Comparison of ENCODE assay signal across 29 cellular contexts in the genomic region with DNA sequence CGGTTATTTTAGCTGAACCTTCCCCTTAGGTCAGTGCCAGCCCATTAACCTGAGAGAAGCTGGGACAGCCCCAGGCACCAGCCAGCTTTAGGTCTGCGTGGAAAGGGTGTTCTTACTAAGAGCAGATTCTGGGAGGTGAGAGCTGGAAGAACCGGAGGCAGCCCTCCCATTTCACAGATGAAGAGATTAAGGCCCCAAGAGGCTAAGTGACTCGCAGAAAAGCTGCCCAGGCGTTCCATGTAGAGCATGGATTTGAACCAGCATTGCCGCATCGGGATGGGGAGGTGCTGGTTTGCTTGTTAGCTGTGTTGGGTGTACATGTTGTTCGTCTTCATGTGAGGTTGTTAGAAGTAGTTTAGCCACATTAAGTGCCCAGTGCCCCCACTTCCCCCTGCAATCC.
"Had no signal": no experiment of that assay in that cellular context is flagged by ENCODE, and none has a peak within 500 bp of the region (broad histone marks: within the 10 kb centered on the region; RNA-seq: fewer than 3 reads in every experiment).

No MANE protein-coding gene starts in this region.

- H3K9me3 ChIP-seq: adrenal gland, body of pancreas, esophagus muscularis mucosa, gastrocnemius medialis had no signal

- H3K27me3 ChIP-seq: adrenal gland, body of pancreas, esophagus muscularis mucosa, foreskin keratinocyte, gastrocnemius medialis had no signal

- H3K36me3 ChIP-seq: adrenal gland, esophagus muscularis mucosa, gastrocnemius medialis had no signal

- H3K4me1 ChIP-seq: adrenal gland, body of pancreas, foreskin keratinocyte had no signal

- H3K4me3 ChIP-seq: adrenal gland, body of pancreas, esophagus muscularis mucosa, gastrocnemius medialis had no signal

- H3K27ac ChIP-seq: adrenal gland, body of pancreas, esophagus muscularis mucosa, foreskin keratinocyte, gastrocnemius medialis had no signal

- DNase-seq: activated CD4-positive, alpha-beta memory T cell treated with anti-CD3 and anti-CD28 coated beads for 36 hours; activated CD4-positive, alpha-beta T cell treated with anti-CD3 and anti-CD28 coated beads for 36 hours; activated CD4-positive, alpha-beta T cell treated with anti-CD3 and anti-CD28 coated beads, Interleukin-2, amount 10 ng/mL, durations not matched to agents 24 days and 14 days; activated CD4-positive, CD25-positive, alpha-beta regulatory T cell; activated CD4-positive, CD25-positive, alpha-beta regulatory T cell treated with anti-CD3 and anti-CD28 coated beads, Interleukin-2, amount 50 U/mL, for 72 hours; activated CD8-positive, alpha-beta memory T cell treated with anti-CD3 and anti-CD28 coated beads, Interleukin-2, amount 10 ng/mL, durations not matched to agents 7 days and 5 days; activated CD8-positive, alpha-beta memory T cell treated with anti-CD3 and anti-CD28 coated beads, Interleukin-2, amount 50 U/mL, for 4 hours; activated CD8-positive, alpha-beta T cell treated with anti-CD3 and anti-CD28 coated beads, Interleukin-2, amount 10 ng/mL, durations not matched to agents 7 days and 5 days; activated effector memory CD4-positive, alpha-beta T cell treated with anti-CD3 and anti-CD28 coated beads, Interleukin-2, amount 50 U/mL, for 16 hours; activated naive CD4-positive, alpha-beta T cell treated with anti-CD3 and anti-CD28 coated beads for 36 hours; activated naive CD8-positive, alpha-beta T cell treated with anti-CD3 and anti-CD28 coated beads for 36 hours; activated naive CD8-positive, alpha-beta T cell treated with anti-CD3 and anti-CD28 coated beads, Interleukin-2, amount 50 U/mL, for 24 hours; activated T-cell treated with anti-CD3 and anti-CD28 coated beads, Interleukin-2, amount 50 U/mL, for 1 hour; activated T-cell treated with anti-CD3 and anti-CD28 coated beads, Interleukin-2, amount 50 U/mL, for 48 hours; adrenal gland; amygdala; aorta; body of pancreas; caudate nucleus; cortex of kidney; dermis blood vessel endothelial cell; effector CD4-positive, alpha-beta T cell; effector memory CD8-positive, alpha-beta T cell; erythroblast; foreskin keratinocyte; gastrocnemius medialis; glutamatergic neuron; T-helper 2 cell had no signal

- ATAC-seq: activated CD4-positive, alpha-beta T cell treated with anti-CD3 and anti-CD28 coated beads for 36 hours; activated CD8-positive, alpha-beta memory T cell treated with anti-CD3 and anti-CD28 coated beads, Interleukin-2, amount 10 ng/mL, durations not matched to agents 7 days and 5 days; activated CD8-positive, alpha-beta T cell treated with anti-CD3 and anti-CD28 coated beads, Interleukin-2, amount 10 ng/mL, durations not matched to agents 7 days and 5 days; activated naive CD8-positive, alpha-beta T cell treated with anti-CD3 and anti-CD28 coated beads, Interleukin-2, amount 50 U/mL, for 24 hours; body of pancreas; effector memory CD8-positive, alpha-beta T cell; foreskin keratinocyte; gastrocnemius medialis had no signal
